Comparison of ENCODE assay signal across 1 cellular context in genomic region chr20:16919841-16920240, GRCh38.
TF ChIP-seq lines count a peak whose summit lies in the region.

No MANE protein-coding gene starts in this region.

TF ChIP-seq in IMR-90, 13 proteins besides CTCF, POLR2A, EP300 and RAD21 (continued from another document):
- no peak for TF ChIP-seq ELK1 (IDR thresholded peaks at IDR 0.05; ENCODE audit: borderline replicate concordance, low read depth, low read length)
- TF ChIP-seq NFE2L2 (IDR thresholded peaks at IDR 0.05; ENCODE audit: low read depth, low read length), result no peak
- TF ChIP-seq MXI1 (IDR thresholded peaks at IDR 0.05; ENCODE audit: borderline replicate concordance, low read depth, low read length), result no peak
- TF ChIP-seq SMC3 (IDR thresholded peaks at IDR 0.05; ENCODE audit: low read depth, low read length), result no peak
- no peak for TF ChIP-seq CHD1 (IDR thresholded peaks at IDR 0.05; ENCODE audit: low read depth, low read length)
- TF ChIP-seq MAFK (IDR thresholded peaks at IDR 0.05; ENCODE audit: low read depth, low read length), result no peak
- TF ChIP-seq BHLHE40 (IDR thresholded peaks at IDR 0.05; ENCODE audit: low read depth, low read length), result no peak
- no peak for TF ChIP-seq RCOR1 (IDR thresholded peaks at IDR 0.05; ENCODE audit: insufficient replicate concordance, low read length)
- TF ChIP-seq CEBPB (IDR thresholded peaks at IDR 0.05; ENCODE audit: low read depth, low read length), result no peak
- no peak for TF ChIP-seq FOS (IDR thresholded peaks at IDR 0.05; ENCODE audit: low read depth, low read length)
- no peak for TF ChIP-seq RFX5 (IDR thresholded peaks at IDR 0.05; ENCODE audit: low read depth, low read length)
